In the genomic region with DNA sequence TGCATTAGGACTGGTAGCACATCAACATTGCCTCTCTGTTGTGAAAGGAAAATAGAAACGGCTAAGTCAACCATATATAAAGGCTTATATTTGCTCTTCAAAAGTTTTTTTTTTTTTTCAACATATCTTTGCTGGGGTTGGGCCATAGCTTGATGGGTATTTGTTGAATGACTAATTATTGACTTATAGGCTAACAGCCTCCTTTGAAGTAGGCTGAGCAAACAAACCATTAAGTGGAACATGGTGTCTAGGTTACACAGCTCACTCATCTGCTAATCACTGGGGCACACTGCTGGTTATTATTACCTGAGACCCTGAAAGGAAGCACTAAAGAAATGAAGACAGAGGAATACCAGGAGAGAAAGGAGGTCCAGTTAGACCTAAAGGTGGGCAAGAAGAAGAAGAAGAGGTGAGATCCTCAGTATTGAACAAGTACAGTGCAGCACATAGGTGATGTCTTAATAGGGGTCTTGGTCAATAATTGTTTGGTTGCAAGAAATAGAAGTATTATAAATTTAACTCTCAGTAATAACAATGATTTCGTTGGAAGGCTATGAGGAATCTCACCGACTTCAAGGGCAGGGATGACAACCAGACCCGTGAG, we compare ENCODE assay signal across 14 cellular contexts.
A peak's percentile ranks its signal among the peaks of the same experiment; 100 is the strongest.
DNase-seq lines count a peak whose midpoint lies in the region; ATAC-seq and TF ChIP-seq lines count a peak whose summit lies in the region.
"Had no signal": no experiment of that assay in that cellular context is flagged by ENCODE, and none has a peak within 500 bp of the region (broad histone marks: within the 10 kb centered on the region; RNA-seq: fewer than 3 reads in every experiment).

No MANE protein-coding gene starts in this region.

- TF ChIP-seq CTCF in body of pancreas (IDR thresholded peaks at IDR 0.05) = no peak

- H3K27ac ChIP-seq in body of pancreas = peak overlapping the region; percentile 28 to 72 (median 62)
- H3K27ac ChIP-seq: thoracic aorta had no signal

- no peak overlapping the region for H3K4me3 ChIP-seq in body of pancreas
- H3K4me3 ChIP-seq: thoracic aorta had no signal

- peak in 2 of 3 donors; percentile 34 to 39 for TF ChIP-seq POLR2A in body of pancreas (IDR thresholded peaks at IDR 0.05)

- DNase-seq in SIG-M5 treated with dmso at 0.1 percent for 504 hours (lab: John Stamatoyannopoulos, UW; ENCODE audit: unreplicated experiment) = peak; percentile 22
- DNase-seq in SIG-M5 (lab: John Stamatoyannopoulos, UW) = no peak
- DNase-seq in NCI-H460 (ENCODE audit: extremely low read depth, low read depth) = peak; percentile 82
- peak in 2 of 4 donors; percentile 50 to 70 for DNase-seq in body of pancreas
- DNase-seq in stimulated activated CD4-positive, alpha-beta T cell treated with anti-CD3 and anti-CD28 coated beads, Interleukin-2, amount 100 ng/mL, for 48 hours = no peak
- DNase-seq in head of caudate nucleus = no peak
- no peak for DNase-seq in NCI-H446 treated with DMSO at 0.1 percent for 48 hours (lab: John Stamatoyannopoulos, UW)
- DNase-seq: activated B cell treated with CpG ODN at 0.5 μM for 24 hours; amniotic stem cell; GOT3; naive thymus-derived CD8-positive, alpha-beta T cell; NCI-H2107 had no signal

- no peaks in the 10 kb centered on the region for H3K27me3 ChIP-seq in body of pancreas

- peak; percentile 54 for ATAC-seq in body of pancreas
- ATAC-seq in GM18868 (IDR thresholded peaks at IDR 0.05; ENCODE audit: unreplicated experiment) = no peak
- ATAC-seq: naive thymus-derived CD8-positive, alpha-beta T cell had no signal

- peaks cover 72% of the 10 kb centered on the region for H3K4me1 ChIP-seq in body of pancreas

- WGBS in body of pancreas, 2 donors = 23 to 27% methylated on average over 4 of the region's 4 CpGs

- intact Hi-C loops in body of pancreas (cut with DNase I) = loop anchor here (10.0 kb wide), 1 partner anchor 513 kb away; no protein-coding TSS in a partner anchor
- intact Hi-C loops in head of caudate nucleus (cut with DNase I) = no loop called here

- H3K9me3 ChIP-seq in body of pancreas = no peaks in the 10 kb centered on the region
- H3K9me3 ChIP-seq: thoracic aorta had no signal

- H3K36me3 ChIP-seq in body of pancreas (replicated peaks in 1 of 2; ENCODE audit: insufficient read depth in 1 of 2, low read depth in 2 of 2) = no peaks in the 10 kb centered on the region
- H3K36me3 ChIP-seq: thoracic aorta had no signal

Comparison
In these comparisons a context has a peak if more than half of its experiments do, and no peak if none do; other contexts are left out.
1. DNase-seq: peak in SIG-M5 treated with dmso at 0.1 percent for 504 hours (single experiment) and NCI-H460 (single experiment); none in SIG-M5 (single experiment), stimulated activated CD4-positive, alpha-beta T cell treated with anti-CD3 and anti-CD28 coated beads, Interleukin-2, amount 100 ng/mL, for 48 hours (0 of 2), head of caudate nucleus (0 of 42) and NCI-H446 treated with DMSO at 0.1 percent for 48 hours (single experiment).